13 cellular contexts compared by ENCODE assay signal in the genomic region with DNA sequence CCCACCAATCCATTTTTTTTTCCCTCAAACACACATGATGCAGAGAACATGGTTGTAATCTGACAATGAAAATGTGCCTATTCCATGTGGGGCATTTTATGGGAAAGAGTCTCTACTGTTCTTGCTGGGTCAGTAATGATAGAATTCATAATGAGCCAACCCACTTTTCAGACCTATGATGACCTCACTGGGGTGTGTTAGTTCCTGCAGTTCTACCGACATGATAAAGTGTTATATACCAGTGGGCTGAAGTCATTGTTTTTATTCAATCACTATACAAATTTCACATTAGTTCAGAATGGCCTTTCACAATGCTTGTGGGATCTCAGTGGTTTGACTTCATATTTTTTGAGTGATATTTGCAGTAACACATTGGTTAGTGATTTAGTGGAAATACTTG. TPM values are rescaled to one million over a fixed set of nuclear protein-coding genes. Genes with fewer than 3 reads are reported as not detected.
DNase-seq lines count a peak whose midpoint lies in the region; ATAC-seq and TF ChIP-seq lines count a peak whose summit lies in the region.
"Had no signal": no experiment of that assay in that cellular context is flagged by ENCODE, and none has a peak within 500 bp of the region (broad histone marks: within the 10 kb centered on the region; RNA-seq: fewer than 3 reads in every experiment).

No MANE protein-coding gene starts in this region.

- TF ChIP-seq CTCF in epithelial cell of esophagus (IDR thresholded peaks at IDR 0.05; ENCODE audit: insufficient read depth, low read depth, low read length, missing control alignments): no peak

- no peak overlapping the region for H3K4me3 ChIP-seq in epithelial cell of esophagus (ENCODE audit: low read length)

- peak; percentile 90 for DNase-seq in EL
- peak; percentile 88 for DNase-seq in M059J (ENCODE audit: low read depth)
- DNase-seq in epithelial cell of esophagus (ENCODE audit: low read depth): peak; percentile 88
- DNase-seq in non-pigmented ciliary epithelial cell (ENCODE audit: low read depth): peak; percentile 76
- DNase-seq in DMS 273 (lab: John Stamatoyannopoulos, UW; ENCODE audit: unreplicated experiment): no peak
- DNase-seq in activated CD4-positive, alpha-beta T cell treated with anti-CD3 and anti-CD28 coated beads for 48 hours: no peak
- DNase-seq: activated CD4-positive, alpha-beta T cell treated with anti-CD3 and anti-CD28 coated beads for 4 hours; activated effector memory CD4-positive, alpha-beta T cell treated with anti-CD3 and anti-CD28 coated beads, Interleukin-2, amount 50 U/mL, for 16 hours; Calu3; naive thymus-derived CD4-positive, alpha-beta T cell; NCI-H1105 treated with DMSO at 0.1 percent for 48 hours had no signal

- ATAC-seq in HG03135 (IDR thresholded peaks at IDR 0.05; ENCODE audit: unreplicated experiment) (no peak), HG03439 (IDR thresholded peaks at IDR 0.05; ENCODE audit: unreplicated experiment) (no peak)
- ATAC-seq: naive thymus-derived CD4-positive, alpha-beta T cell had no signal

RNA-seq across cellular contexts. Expression of a gene that starts 47.5 kb away (rescaled TPM):
- 25.3 and 45.4 TPM in 2 replicates for total RNA-seq in M059J (2014; rRNA removed; shearing (Covaris generic))

Comparison
In these comparisons a context has a peak if more than half of its experiments do, and no peak if none do; other contexts are left out.
1. DNase-seq: peak in EL (single experiment), M059J (single experiment), epithelial cell of esophagus (single experiment) and non-pigmented ciliary epithelial cell (single experiment); none in DMS 273 (single experiment) and activated CD4-positive, alpha-beta T cell treated with anti-CD3 and anti-CD28 coated beads for 48 hours (single experiment).